In genomic region chr2:102366406-102367112, GRCh38 we compare ENCODE assay signal across 8 cellular contexts. TPM values are rescaled to one million over a fixed set of nuclear protein-coding genes. Genes with fewer than 3 reads are reported as not detected.
DNase-seq lines count a peak whose midpoint lies in the region; ATAC-seq and TF ChIP-seq lines count a peak whose summit lies in the region.

No MANE protein-coding gene starts in this region.

- H3K9me3 ChIP-seq in colonic mucosa = no peaks in the 10 kb centered on the region
- H3K9me3 ChIP-seq in right lobe of liver = peaks cover 0 to 8% (median 3%) of the 10 kb centered on the region in 4 donors

- no peak for DNase-seq in colonic mucosa
- DNase-seq in NCI-H1105 treated with DMSO at 0.1 percent for 48 hours (lab: John Stamatoyannopoulos, UW) = no peak
- DNase-seq in NCI-H2227 (lab: John Stamatoyannopoulos, UW; ENCODE audit: unreplicated experiment) = no peak
- DNase-seq in right lobe of liver = no peak
- no peak for DNase-seq in SK-N-DZ (ENCODE audit: low spot score)

- no peaks in the 10 kb centered on the region for H3K4me1 ChIP-seq in colonic mucosa
- H3K4me1 ChIP-seq in right lobe of liver = no peaks in the 10 kb centered on the region

- no peaks in the 10 kb centered on the region for H3K27me3 ChIP-seq in colonic mucosa
- H3K27me3 ChIP-seq in right lobe of liver = no peaks in the 10 kb centered on the region

- WGBS in right lobe of liver (ENCODE audit: insufficient coverage, low coverage, low lambda C conversion rate, missing lambda C conversion rate) = 66% methylated on average over 3 of the region's 3 CpGs

- no peak for TF ChIP-seq CTCF in colonic mucosa (IDR thresholded peaks at IDR 0.05)
- TF ChIP-seq CTCF in right lobe of liver (IDR thresholded peaks at IDR 0.05) = no peak

- no peak overlapping the region for H3K9ac ChIP-seq in colonic mucosa (ENCODE audit: low read depth in 2 of 2, low read length in 2 of 2)

- no peak overlapping the region for H3K4me3 ChIP-seq in colonic mucosa
- no peak overlapping the region for H3K4me3 ChIP-seq in right lobe of liver

- peak; percentile 71 for ATAC-seq in GM18505 (IDR thresholded peaks at IDR 0.05; ENCODE audit: unreplicated experiment)
- ATAC-seq in GM21515 (IDR thresholded peaks at IDR 0.05; ENCODE audit: unreplicated experiment) = peak; percentile 58
- ATAC-seq in HG03460 (IDR thresholded peaks at IDR 0.05; ENCODE audit: unreplicated experiment) = peak; percentile 64
- no peak for ATAC-seq in right lobe of liver

- no peak for TF ChIP-seq POLR2A in GM18505 (IDR thresholded peaks at IDR 0.05; ENCODE audit: borderline replicate concordance, extremely low read depth, insufficient read depth, insufficient read length)
- TF ChIP-seq POLR2A in right lobe of liver (IDR thresholded peaks at IDR 0.05) = no peak

- H3K36me3 ChIP-seq in colonic mucosa (no peaks in the 10 kb centered on the region), right lobe of liver (no peaks in the 10 kb centered on the region)

- H3K27ac ChIP-seq in colonic mucosa (peak overlapping the region; percentile 28), right lobe of liver (no peak overlapping the region)

- intact Hi-C loops in colonic mucosa (cut with DNase I) (no loop called here), right lobe of liver (cut with DNase I) (no loop called here)

RNA-seq across cellular contexts. Expression of gene IL18R1, which starts 11.0 kb away (rescaled TPM):
- total RNA-seq in colonic mucosa (1 to 10 TPM; 1.1 to 3.0 TPM), right lobe of liver (10 to 100 TPM in 2 of 6 experiments, 1 to 10 TPM in 4; 5.5 to 11.2 (median 8.1) TPM)
- polyA plus RNA-seq in SK-N-DZ (2014; cell fraction: cytosol; rRNA removed) = not detected in 2 replicates
- polyA plus RNA-seq in SK-N-DZ (2014; cell fraction: nucleus; rRNA removed) = not detected in 2 replicates

RNA-seq across cellular contexts. Expression of gene IL1RL1, which starts 55.2 kb away (rescaled TPM):
- total RNA-seq in colonic mucosa = 1 to 10 TPM; 1.2 to 2.1 TPM
- 10 to 100 TPM in 2 of 6 experiments, 1 to 10 TPM in 4; 2.0 to 18.0 (median 4.2) TPM for total RNA-seq in right lobe of liver
- polyA plus RNA-seq in SK-N-DZ (2014; cell fraction: cytosol; rRNA removed) = not detected in 2 replicates
- polyA plus RNA-seq in SK-N-DZ (2014; cell fraction: nucleus; rRNA removed) = not detected in 2 replicates

RNA-seq across cellular contexts. Expression of gene IL18RAP, which starts 56.4 kb away (rescaled TPM):
- total RNA-seq in colonic mucosa (under 1 TPM; 0.42 to 0.69 TPM), right lobe of liver (1 to 10 TPM in 2 of 6 experiments, under 1 TPM in 4; 0.22 to 2.7 (median 0.67) TPM)
- polyA plus RNA-seq in SK-N-DZ (2014; cell fraction: cytosol; rRNA removed) = not detected in 2 replicates
- not detected in 2 replicates for polyA plus RNA-seq in SK-N-DZ (2014; cell fraction: nucleus; rRNA removed)

Comparison
In these comparisons a context has a peak if more than half of its experiments do, and no peak if none do; other contexts are left out.
1. ATAC-seq: peak in GM18505 (single experiment), GM21515 (single experiment) and HG03460 (single experiment); none in right lobe of liver (0 of 4).